In genomic region chr3:80734955-80735354, GRCh38 we compare ENCODE assay signal across 16 cellular contexts.
"Had no signal": no experiment of that assay in that cellular context is flagged by ENCODE, and none has a peak within 500 bp of the region (broad histone marks: within the 10 kb centered on the region; RNA-seq: fewer than 3 reads in every experiment).

No MANE protein-coding gene starts in this region.

- H3K4me1 Mint-ChIP-seq: natural killer cell had no signal

- H3K27ac Mint-ChIP-seq: activated T-cell treated with anti-CD3 and anti-CD28 coated beads, Interleukin-2, amount 50 U/mL, for 72 hours; natural killer cell had no signal

- H3K27ac ChIP-seq: breast epithelium, WERI-Rb-1 had no signal

- ATAC-seq: activated T-cell treated with anti-CD3 and anti-CD28 coated beads, Interleukin-2, amount 50 U/mL, for 72 hours; natural killer cell had no signal

- H3K36me3 ChIP-seq: breast epithelium, WERI-Rb-1 had no signal

- H3K9me3 ChIP-seq: breast epithelium had no signal

- H3K4me3 Mint-ChIP-seq: activated T-cell treated with anti-CD3 and anti-CD28 coated beads, Interleukin-2, amount 50 U/mL, for 72 hours; natural killer cell had no signal

- H3K4me1 ChIP-seq: breast epithelium had no signal

- DNase-seq: activated CD4-positive, alpha-beta T cell treated with anti-CD3 and anti-CD28 coated beads for 1 hour; activated CD8-positive, alpha-beta memory T cell treated with anti-CD3 and anti-CD28 coated beads for 24 hours; activated effector memory CD4-positive, alpha-beta T cell treated with anti-CD3 and anti-CD28 coated beads, Interleukin-2, amount 50 U/mL, for 16 hours; activated naive CD4-positive, alpha-beta T cell treated with anti-CD3 and anti-CD28 coated beads, Interleukin-2, amount 50 U/mL, for 16 hours; activated T-cell treated with anti-CD3 and anti-CD28 coated beads, Interleukin-2, amount 50 U/mL, for 72 hours; aorta; effector CD8-positive, alpha-beta T cell; natural killer cell; nucleus accumbens; stimulated activated CD4-positive, alpha-beta T cell treated with anti-CD3 and anti-CD28 coated beads, Interleukin-12 subunit alpha, Interleukin-12 subunit beta, amount 100 ng/mL, for 4 hours; stimulated activated CD4-positive, alpha-beta T cell treated with anti-CD3 and anti-CD28 coated beads, Interleukin-1b, Interleukin-23, amount 100 ng/mL, for 48 hours; stimulated activated CD8-positive, alpha-beta memory T cell treated with anti-CD3 and anti-CD28 coated beads, Interleukin-4, amount 100 ng/mL, for 48 hours; stimulated activated naive CD4-positive, alpha-beta T cell; T-helper 2 cell; WERI-Rb-1 had no signal

- H3K27me3 ChIP-seq: breast epithelium had no signal

- H3K4me3 ChIP-seq: breast epithelium had no signal
